In genomic region chr9:131395027-131395744, GRCh38 we compare ENCODE assay signal across 8 cellular contexts. TPM values are rescaled to one million over a fixed set of nuclear protein-coding genes. Genes with fewer than 3 reads are reported as not detected.
A peak's percentile ranks its signal among the peaks of the same experiment; 100 is the strongest.
DNase-seq lines count a peak whose midpoint lies in the region; ATAC-seq and TF ChIP-seq lines count a peak whose summit lies in the region.

No MANE protein-coding gene starts in this region.

- peak; percentile 77 for ATAC-seq in memory B cell (ENCODE audit: low read depth)
- ATAC-seq in HG03565 (IDR thresholded peaks at IDR 0.05; ENCODE audit: unreplicated experiment), result no peak
- no peak for ATAC-seq in HG03439 (IDR thresholded peaks at IDR 0.05; ENCODE audit: unreplicated experiment)

- TF ChIP-seq CTCF in chondrocyte (IDR thresholded peaks at IDR 0.05), result peak; percentile 5

- H3K27ac Mint-ChIP-seq in chondrocyte (ENCODE audit: unreplicated experiment) (peak overlapping the region; percentile 97), memory B cell (peak overlapping the region; percentile 93)

- DNase-seq in DMS79 treated with DMSO at 0.1 percent for 48 hours (lab: John Stamatoyannopoulos, UW) (peak; percentile 54), chondrocyte (ENCODE audit: low spot score) (no peak), memory B cell (ENCODE audit: low spot score in 2 of 2) (peak; percentile 69 to 80)
- peak; percentile 80 for DNase-seq in Jurkat, Clone E6-1 (ENCODE audit: low read depth, low spot score)
- peak; percentile 55 to 64 for DNase-seq in activated CD4-positive, alpha-beta T cell treated with anti-CD3 and anti-CD28 coated beads for 24 hours (ENCODE audit: low read depth in 2 of 2)
- peak; percentile 78 for DNase-seq in stimulated activated CD8-positive, alpha-beta memory T cell treated with anti-CD3 and anti-CD28 coated beads, Interleukin-4, amount 100 ng/mL, for 48 hours

- H3K4me3 Mint-ChIP-seq in chondrocyte (ENCODE audit: unreplicated experiment), result peak overlapping the region; percentile 93
- peak overlapping the region; percentile 93 for H3K4me3 Mint-ChIP-seq in memory B cell

- H3K27me3 Mint-ChIP-seq in chondrocyte (ENCODE audit: low read depth) (no peaks in the 10 kb centered on the region), memory B cell (no peaks in the 10 kb centered on the region)

- H3K36me3 Mint-ChIP-seq in chondrocyte (ENCODE audit: low read depth) (no peaks in the 10 kb centered on the region), memory B cell (no peaks in the 10 kb centered on the region)

- peak overlapping the region; percentile 76 for H3K4me3 ChIP-seq in Jurkat, Clone E6-1 (ENCODE audit: low read length)

- H3K9me3 Mint-ChIP-seq in chondrocyte (ENCODE audit: low read depth) (no peaks in the 10 kb centered on the region), memory B cell (no peaks in the 10 kb centered on the region)

- peaks cover 58% of the 10 kb centered on the region for H3K4me1 Mint-ChIP-seq in chondrocyte (ENCODE audit: low read depth)
- H3K4me1 Mint-ChIP-seq in memory B cell, result peaks cover 35% of the 10 kb centered on the region

RNA-seq across cellular contexts. Expression of gene PRRC2B, which starts 1.3 kb away (rescaled TPM):
- 68.8 TPM for polyA plus RNA-seq in Jurkat, Clone E6-1 (2012; ENCODE audit: insufficient read depth, insufficient read length)
- total RNA-seq in chondrocyte, result 233 to 235 TPM (median 235 TPM) in 3 replicates
